13 cellular contexts compared by ENCODE assay signal in the genomic region with DNA sequence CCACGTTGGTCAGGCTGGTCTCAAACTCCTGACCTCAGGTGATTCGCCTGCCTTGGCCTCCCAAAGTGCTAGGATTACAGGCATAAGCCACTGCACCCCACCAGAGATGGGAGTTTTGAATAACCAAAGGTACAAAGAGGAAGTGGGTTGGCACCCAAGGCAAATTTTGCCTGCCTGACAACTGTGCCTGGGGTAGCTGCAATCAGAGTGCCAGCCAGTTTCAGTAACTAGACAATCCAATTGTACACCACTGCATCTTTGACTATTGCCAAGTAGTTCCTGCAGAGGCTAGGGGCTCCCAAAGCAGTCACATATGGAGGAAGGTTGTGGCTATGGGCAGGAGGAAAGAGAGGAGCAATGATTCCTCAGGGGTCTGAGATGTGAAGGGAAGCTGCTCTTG. TPM values are rescaled to one million over a fixed set of nuclear protein-coding genes. Genes with fewer than 3 reads are reported as not detected.
DNase-seq lines count a peak whose midpoint lies in the region; ATAC-seq and TF ChIP-seq lines count a peak whose summit lies in the region.
"Had no signal": no experiment of that assay in that cellular context is flagged by ENCODE, and none has a peak within 500 bp of the region (broad histone marks: within the 10 kb centered on the region; RNA-seq: fewer than 3 reads in every experiment).

No MANE protein-coding gene starts in this region.

- H3K36me3 Mint-ChIP-seq in natural killer cell treated with Interleukin-12 subunit alpha and Interleukin-12 subunit beta and Interleukin-15 and Interleukin-18, amount 100 ng/mL, for 72 hours, result no peaks in the 10 kb centered on the region
- H3K36me3 Mint-ChIP-seq in natural killer cell, result no peaks in the 10 kb centered on the region
- peaks cover 62% of the 10 kb centered on the region for H3K36me3 Mint-ChIP-seq in activated CD4-positive, alpha-beta memory T cell treated with anti-CD3 and anti-CD28 coated beads, Interleukin-2, amount 10 ng/mL, durations not matched to agents 7 days and 5 days (ENCODE audit: low read depth)
- peaks cover 6% of the 10 kb centered on the region for H3K36me3 Mint-ChIP-seq in MCF 10A (ENCODE audit: insufficient read depth, unreplicated experiment)

- TF ChIP-seq CTCF in natural killer cell (IDR thresholded peaks at IDR 0.05) (no peak), MCF 10A (IDR thresholded peaks at IDR 0.05; ENCODE audit: unreplicated experiment) (no peak)

- H3K4me1 Mint-ChIP-seq in natural killer cell treated with Interleukin-12 subunit alpha and Interleukin-12 subunit beta and Interleukin-15 and Interleukin-18, amount 100 ng/mL, for 72 hours (ENCODE audit: low read depth in 2 of 2), result peaks cover 0 to 5% of the 10 kb centered on the region in 2 donors
- H3K4me1 Mint-ChIP-seq in natural killer cell (no peaks in the 10 kb centered on the region), MCF 10A (ENCODE audit: insufficient read depth, unreplicated experiment) (no peaks in the 10 kb centered on the region)
- H3K4me1 Mint-ChIP-seq in activated CD4-positive, alpha-beta memory T cell treated with anti-CD3 and anti-CD28 coated beads, Interleukin-2, amount 10 ng/mL, durations not matched to agents 7 days and 5 days, result peaks cover 64% of the 10 kb centered on the region

- H3K4me3 Mint-ChIP-seq in natural killer cell treated with Interleukin-12 subunit alpha and Interleukin-12 subunit beta and Interleukin-15 and Interleukin-18, amount 100 ng/mL, for 72 hours, result peak overlapping the region; percentile 39
- H3K4me3 Mint-ChIP-seq in natural killer cell (no peak overlapping the region), MCF 10A (ENCODE audit: unreplicated experiment) (no peak overlapping the region)
- H3K4me3 Mint-ChIP-seq in activated CD4-positive, alpha-beta memory T cell treated with anti-CD3 and anti-CD28 coated beads, Interleukin-2, amount 10 ng/mL, durations not matched to agents 7 days and 5 days, result no peak overlapping the region

- H3K9me3 Mint-ChIP-seq in natural killer cell treated with Interleukin-12 subunit alpha and Interleukin-12 subunit beta and Interleukin-15 and Interleukin-18, amount 100 ng/mL, for 72 hours, result no peaks in the 10 kb centered on the region
- no peaks in the 10 kb centered on the region for H3K9me3 Mint-ChIP-seq in natural killer cell
- no peaks in the 10 kb centered on the region for H3K9me3 Mint-ChIP-seq in activated CD4-positive, alpha-beta memory T cell treated with anti-CD3 and anti-CD28 coated beads, Interleukin-2, amount 10 ng/mL, durations not matched to agents 7 days and 5 days
- H3K9me3 Mint-ChIP-seq in MCF 10A (ENCODE audit: unreplicated experiment), result no peaks in the 10 kb centered on the region

- POLR2A ChIA-PET in activated CD4-positive, alpha-beta memory T cell treated with anti-CD3 and anti-CD28 coated beads, Interleukin-2, amount 10 ng/mL, durations not matched to agents 7 days and 5 days (lab: Charles Lee), result interaction anchor here (0.7 to 1.4 kb wide), 2 partner anchors 9 to 17 kb away, joined by 3 read pairs; partner anchors contain the start of gene ZC3H12D
- POLR2A ChIA-PET in MCF 10A (lab: Yijun Ruan, JAX), result no interaction called here

- BruUV-seq in MCF 10A (replicated peaks; lab: Mats Ljungman, UMichigan), result no TSS peak

- no peaks in the 10 kb centered on the region for H3K27me3 Mint-ChIP-seq in natural killer cell treated with Interleukin-12 subunit alpha and Interleukin-12 subunit beta and Interleukin-15 and Interleukin-18, amount 100 ng/mL, for 72 hours
- peaks cover 0 to 4% of the 10 kb centered on the region in 2 donors for H3K27me3 Mint-ChIP-seq in natural killer cell (ENCODE audit: low read depth in 2 of 2)
- H3K27me3 Mint-ChIP-seq in activated CD4-positive, alpha-beta memory T cell treated with anti-CD3 and anti-CD28 coated beads, Interleukin-2, amount 10 ng/mL, durations not matched to agents 7 days and 5 days, result no peaks in the 10 kb centered on the region
- no peaks in the 10 kb centered on the region for H3K27me3 Mint-ChIP-seq in MCF 10A (ENCODE audit: insufficient read depth, unreplicated experiment)

- intact Hi-C loops in natural killer cell (cut with micrococcal nuclease) (no loop called here), MCF 10A (cut with micrococcal nuclease) (no loop called here)

- H3K27ac Mint-ChIP-seq in natural killer cell treated with Interleukin-12 subunit alpha and Interleukin-12 subunit beta and Interleukin-15 and Interleukin-18, amount 100 ng/mL, for 72 hours, result no peak overlapping the region
- H3K27ac Mint-ChIP-seq in natural killer cell, result no peak overlapping the region
- peak overlapping the region; percentile 70 for H3K27ac Mint-ChIP-seq in activated CD4-positive, alpha-beta memory T cell treated with anti-CD3 and anti-CD28 coated beads, Interleukin-2, amount 10 ng/mL, durations not matched to agents 7 days and 5 days
- no peak overlapping the region for H3K27ac Mint-ChIP-seq in MCF 10A (ENCODE audit: low read depth, unreplicated experiment)
- H3K27ac Mint-ChIP-seq: progenitor cell of endocrine pancreas had no signal

- CTCF ChIA-PET in activated CD4-positive, alpha-beta memory T cell treated with anti-CD3 and anti-CD28 coated beads, Interleukin-2, amount 10 ng/mL, durations not matched to agents 7 days and 5 days (lab: Charles Lee), result no interaction called here
- CTCF ChIA-PET in MCF 10A (lab: Yijun Ruan, JAX), result no interaction called here

- no peak for ATAC-seq in natural killer cell treated with Interleukin-12 subunit alpha and Interleukin-12 subunit beta and Interleukin-15 and Interleukin-18, amount 100 ng/mL, for 72 hours
- no peak for ATAC-seq in natural killer cell
- ATAC-seq in HG02870 (IDR thresholded peaks at IDR 0.05; ENCODE audit: unreplicated experiment), result peak; percentile 0

- no peak for DNase-seq in natural killer cell treated with Interleukin-12 subunit alpha and Interleukin-12 subunit beta and Interleukin-15 and Interleukin-18, amount 100 ng/mL, for 72 hours (ENCODE audit: low spot score)
- DNase-seq in natural killer cell (no peak), MCF 10A (ENCODE audit: unreplicated experiment) (no peak), hepatic stellate cell (ENCODE audit: low spot score) (no peak), NCI-H1694 (lab: John Stamatoyannopoulos, UW) (no peak)
- DNase-seq in activated CD4-positive, alpha-beta memory T cell treated with anti-CD3 and anti-CD28 coated beads, Interleukin-2, amount 10 ng/mL, durations not matched to agents 7 days and 5 days, result no peak
- DNase-seq in effector CD4-positive, alpha-beta T cell, result no peak
- DNase-seq: activated effector memory CD4-positive, alpha-beta T cell treated with anti-CD3 and anti-CD28 coated beads, Interleukin-2, amount 50 U/mL, for 16 hours; colonic mucosa; T1000; tibial artery had no signal

RNA-seq across cellular contexts. Expression of gene ZC3H12D, which starts 16.6 kb away (rescaled TPM):
- 10 to 100 TPM in 1 of 2 donors, 1 to 10 TPM in 1; 2.1 to 16.0 TPM for total RNA-seq in natural killer cell treated with Interleukin-12 subunit alpha and Interleukin-12 subunit beta and Interleukin-15 and Interleukin-18, amount 100 ng/mL, for 72 hours
- total RNA-seq in natural killer cell (1 to 10 TPM in 2 of 3 donors, under 1 TPM in 1; 0.49 to 7.7 (median 4.1) TPM), MCF 10A (2022) (0.29 TPM in 1 of 2 replicates, not detected in the other)
- 10 to 100 TPM; 37.4 to 37.6 TPM for total RNA-seq in activated CD4-positive, alpha-beta memory T cell treated with anti-CD3 and anti-CD28 coated beads, Interleukin-2, amount 10 ng/mL, durations not matched to agents 7 days and 5 days
